In genomic region chr2:222269132-222269531, GRCh38 we compare ENCODE assay signal across 28 cellular contexts. TPM values are rescaled to one million over a fixed set of nuclear protein-coding genes. Genes with fewer than 3 reads are reported as not detected.
"Had no signal": no experiment of that assay in that cellular context is flagged by ENCODE, and none has a peak within 500 bp of the region (broad histone marks: within the 10 kb centered on the region; RNA-seq: fewer than 3 reads in every experiment).

No MANE protein-coding gene starts in this region.

- H3K36me3 ChIP-seq: heart right ventricle, spleen, suprapubic skin, transverse colon had no signal

- DNase-seq: activated CD4-positive, alpha-beta memory T cell treated with anti-CD3 and anti-CD28 coated beads, Interleukin-2, amount 10 ng/mL, durations not matched to agents 7 days and 5 days; activated CD4-positive, alpha-beta T cell treated with anti-CD3 and anti-CD28 coated beads for 1 hour; activated CD4-positive, alpha-beta T cell treated with anti-CD3 and anti-CD28 coated beads, Interleukin-2, amount 10 ng/mL, durations not matched to agents 7 days and 5 days; activated T-cell treated with anti-CD3 and anti-CD28 coated beads, Interleukin-2, amount 50 U/mL, for 4 hours; anterior cingulate cortex; body of pancreas; cortex of kidney; foreskin keratinocyte; heart right ventricle; immature natural killer cell; kidney; left colon; midbrain; naive thymus-derived CD4-positive, alpha-beta T cell; posterior cingulate gyrus; right cardiac atrium; spleen; stimulated activated naive CD4-positive, alpha-beta T cell; T-helper 2 cell; transverse colon had no signal

- H3K36me3 Mint-ChIP-seq: activated naive CD8-positive, alpha-beta T cell; naive thymus-derived CD4-positive, alpha-beta T cell had no signal

- H3K27ac Mint-ChIP-seq: activated CD4-positive, alpha-beta memory T cell treated with anti-CD3 and anti-CD28 coated beads, Interleukin-2, amount 10 ng/mL, durations not matched to agents 7 days and 5 days; activated CD4-positive, alpha-beta T cell treated with anti-CD3 and anti-CD28 coated beads, Interleukin-2, amount 10 ng/mL, durations not matched to agents 7 days and 5 days; activated naive CD8-positive, alpha-beta T cell; activated T-helper 17 cell treated with anti-CD3 and anti-CD28 coated beads, Interleukin-2, amount 50 U/mL, for 72 hours; immature natural killer cell; naive thymus-derived CD4-positive, alpha-beta T cell had no signal

- ATAC-seq: activated T-cell treated with anti-CD3 and anti-CD28 coated beads, Interleukin-2, amount 50 U/mL, for 4 hours; activated T-helper 17 cell treated with anti-CD3 and anti-CD28 coated beads, Interleukin-2, amount 50 U/mL, for 72 hours; body of pancreas; esophagus mucosa; foreskin keratinocyte; heart right ventricle; left colon; naive thymus-derived CD4-positive, alpha-beta T cell; right cardiac atrium had no signal

- H3K4me3 ChIP-seq: body of pancreas, heart right ventricle, spleen, suprapubic skin, transverse colon had no signal

- H3K27ac ChIP-seq: body of pancreas, foreskin keratinocyte, heart right ventricle, spleen, suprapubic skin, transverse colon had no signal

- H3K4me1 Mint-ChIP-seq: activated CD4-positive, alpha-beta memory T cell treated with anti-CD3 and anti-CD28 coated beads, Interleukin-2, amount 10 ng/mL, durations not matched to agents 7 days and 5 days; activated CD4-positive, alpha-beta T cell treated with anti-CD3 and anti-CD28 coated beads, Interleukin-2, amount 10 ng/mL, durations not matched to agents 7 days and 5 days; activated T-helper 17 cell treated with anti-CD3 and anti-CD28 coated beads, Interleukin-2, amount 50 U/mL, for 72 hours; immature natural killer cell; naive thymus-derived CD4-positive, alpha-beta T cell had no signal

- H3K9me3 ChIP-seq: body of pancreas, spleen, suprapubic skin, transverse colon had no signal

- FAIRE-seq: kidney had no signal

- H3K4me1 ChIP-seq: body of pancreas, foreskin keratinocyte, heart right ventricle, spleen, suprapubic skin, transverse colon had no signal

- H3K4me3 Mint-ChIP-seq: activated CD4-positive, alpha-beta memory T cell treated with anti-CD3 and anti-CD28 coated beads, Interleukin-2, amount 10 ng/mL, durations not matched to agents 7 days and 5 days; activated CD4-positive, alpha-beta T cell treated with anti-CD3 and anti-CD28 coated beads, Interleukin-2, amount 10 ng/mL, durations not matched to agents 7 days and 5 days; activated naive CD8-positive, alpha-beta T cell; activated T-cell treated with anti-CD3 and anti-CD28 coated beads, Interleukin-2, amount 50 U/mL, for 4 hours; activated T-helper 17 cell treated with anti-CD3 and anti-CD28 coated beads, Interleukin-2, amount 50 U/mL, for 72 hours; immature natural killer cell; naive thymus-derived CD4-positive, alpha-beta T cell had no signal

- H3K9me3 Mint-ChIP-seq: activated CD4-positive, alpha-beta memory T cell treated with anti-CD3 and anti-CD28 coated beads, Interleukin-2, amount 10 ng/mL, durations not matched to agents 7 days and 5 days; activated CD4-positive, alpha-beta T cell treated with anti-CD3 and anti-CD28 coated beads, Interleukin-2, amount 10 ng/mL, durations not matched to agents 7 days and 5 days; activated T-helper 17 cell treated with anti-CD3 and anti-CD28 coated beads, Interleukin-2, amount 50 U/mL, for 72 hours had no signal

RNA-seq across cellular contexts. Expression of gene PAX3, which starts 29.7 kb away (rescaled TPM):
- total RNA-seq: activated CD4-positive, alpha-beta memory T cell treated with anti-CD3 and anti-CD28 coated beads, Interleukin-2, amount 10 ng/mL, durations not matched to agents 7 days and 5 days; activated CD4-positive, alpha-beta T cell treated with anti-CD3 and anti-CD28 coated beads, Interleukin-2, amount 10 ng/mL, durations not matched to agents 7 days and 5 days; activated T-cell treated with anti-CD3 and anti-CD28 coated beads, Interleukin-2, amount 50 U/mL, for 4 hours; activated T-helper 17 cell treated with anti-CD3 and anti-CD28 coated beads, Interleukin-2, amount 50 U/mL, for 72 hours; body of pancreas; esophagus mucosa; foreskin keratinocyte; glomerular endothelial cell; heart right ventricle; kidney; left colon; liver; naive thymus-derived CD4-positive, alpha-beta T cell; osteoblast; transverse colon had no signal
- polyA plus RNA-seq: foreskin keratinocyte; immature natural killer cell; liver; naive thymus-derived CD4-positive, alpha-beta T cell; spleen; urinary bladder had no signal
